ENCODE assay signal across 1 cellular context in genomic region chrX:42946544-42947223, GRCh38.
TF ChIP-seq lines count a peak whose summit lies in the region.

No MANE protein-coding gene starts in this region.

TF ChIP-seq in WTC11, 78 proteins besides CTCF, POLR2A, EP300 and RAD21 (continued from another document):
- TF ChIP-seq ZBTB43 (CRISPR knock-in tag; IDR thresholded peaks at IDR 0.05) (no peak), AR (CRISPR knock-in tag; IDR thresholded peaks at IDR 0.05) (no peak), PREB (CRISPR knock-in tag; IDR thresholded peaks at IDR 0.05; ENCODE audit: borderline replicate concordance) (no peak), E2F1 (CRISPR knock-in tag; IDR thresholded peaks at IDR 0.05) (no peak), FOXP1 (CRISPR knock-in tag; IDR thresholded peaks at IDR 0.05; ENCODE audit: borderline replicate concordance) (no peak), PRDM15 (CRISPR knock-in tag; IDR thresholded peaks at IDR 0.05) (no peak), E2F4 (CRISPR knock-in tag; IDR thresholded peaks at IDR 0.05; ENCODE audit: borderline replicate concordance, low read depth) (no peak), TP53 (CRISPR knock-in tag; IDR thresholded peaks at IDR 0.05) (no peak), NR2C2 (CRISPR knock-in tag; IDR thresholded peaks at IDR 0.05) (no peak), HMGXB4 (CRISPR knock-in tag; IDR thresholded peaks at IDR 0.05) (no peak), NFYB (CRISPR knock-in tag; conservative IDR thresholded peaks at IDR 0.05; ENCODE audit: low read depth) (no peak), JAZF1 (CRISPR knock-in tag; IDR thresholded peaks at IDR 0.05) (no peak), ZNF416 (CRISPR knock-in tag; IDR thresholded peaks at IDR 0.05) (no peak)
TF ChIP-seq in WTC11: peak in this region for 0.
